Comparison of ENCODE assay signal across 8 cellular contexts in genomic region chr1:221778535-221779142, GRCh38. TPM values are rescaled to one million over a fixed set of nuclear protein-coding genes. Genes with fewer than 3 reads are reported as not detected.
DNase-seq lines count a peak whose midpoint lies in the region; ATAC-seq and TF ChIP-seq lines count a peak whose summit lies in the region.

No MANE protein-coding gene starts in this region.

- no peaks in the 10 kb centered on the region for H3K9me3 ChIP-seq in CD4-positive, alpha-beta memory T cell (ENCODE audit: control insufficient read depth in 1 of 2, low read length in 2 of 2)
- no peaks in the 10 kb centered on the region for H3K9me3 ChIP-seq in A673 (ENCODE audit: low read depth, low read length, poor library complexity, severe bottlenecking)

- no peaks in the 10 kb centered on the region for H3K9me3 Mint-ChIP-seq in CD4-positive, alpha-beta memory T cell
- H3K9me3 Mint-ChIP-seq in activated T-cell treated with anti-CD3 and anti-CD28 coated beads, Interleukin-2, amount 50 U/mL, for 4 hours, result no peaks in the 10 kb centered on the region

- TF ChIP-seq CTCF in A673 (conservative IDR thresholded peaks at IDR 0.05; ENCODE audit: low read depth, low read length), result no peak

- H3K4me3 ChIP-seq in CD4-positive, alpha-beta memory T cell (ENCODE audit: low read length in 2 of 2), result no peak overlapping the region
- H3K4me3 ChIP-seq in A673 (ENCODE audit: low read depth, low read length, poor library complexity, severe bottlenecking), result no peak overlapping the region

- no peaks in the 10 kb centered on the region for H3K27me3 Mint-ChIP-seq in CD4-positive, alpha-beta memory T cell
- no peaks in the 10 kb centered on the region for H3K27me3 Mint-ChIP-seq in activated T-cell treated with anti-CD3 and anti-CD28 coated beads, Interleukin-2, amount 50 U/mL, for 4 hours (ENCODE audit: low read depth)

- POLR2A ChIA-PET in CD4-positive, alpha-beta memory T cell (lab: Charles Lee; ENCODE audit: partially characterized antibody), result interaction anchor here (0.8 to 4.6 kb wide), 5 partner anchors 9 to 66 kb away, joined by 3 to 71 read pairs (median 5); partner anchors contain the start of gene DUSP10
- POLR2A ChIA-PET in A673 (lab: Charles Lee; ENCODE audit: low non-redundant PET), result no interaction called here

- peak overlapping the region in 7 of 8 donors; percentile 52 to 84 (median 70) for H3K4me3 Mint-ChIP-seq in CD4-positive, alpha-beta memory T cell
- peak overlapping the region; percentile 22 for H3K4me3 Mint-ChIP-seq in activated T-cell treated with anti-CD3 and anti-CD28 coated beads, Interleukin-2, amount 50 U/mL, for 4 hours

- H3K4me1 Mint-ChIP-seq in CD4-positive, alpha-beta memory T cell, result peaks cover 52 to 82% (median 67%) of the 10 kb centered on the region in 4 donors
- H3K4me1 Mint-ChIP-seq in activated T-cell treated with anti-CD3 and anti-CD28 coated beads, Interleukin-2, amount 50 U/mL, for 4 hours (ENCODE audit: low read depth), result peaks cover 80% of the 10 kb centered on the region

- no peaks in the 10 kb centered on the region for H3K36me3 ChIP-seq in CD4-positive, alpha-beta memory T cell (ENCODE audit: insufficient read depth, low read length)
- no peaks in the 10 kb centered on the region for H3K36me3 ChIP-seq in A673 (ENCODE audit: insufficient read depth, low read length, poor library complexity, severe bottlenecking)

- peak overlapping the region; percentile 73 to 90 (median 86) for H3K27ac Mint-ChIP-seq in CD4-positive, alpha-beta memory T cell

- no peaks in the 10 kb centered on the region for H3K36me3 Mint-ChIP-seq in CD4-positive, alpha-beta memory T cell
- H3K36me3 Mint-ChIP-seq in activated T-cell treated with anti-CD3 and anti-CD28 coated beads, Interleukin-2, amount 50 U/mL, for 4 hours (ENCODE audit: insufficient read depth), result no peaks in the 10 kb centered on the region

- no TSS peak for BruUV-seq in A673 (replicated peaks; lab: Mats Ljungman, UMichigan)

- peaks cover 64% of the 10 kb centered on the region for H3K4me1 ChIP-seq in CD4-positive, alpha-beta memory T cell (ENCODE audit: insufficient read depth, low read length)
- no peaks in the 10 kb centered on the region for H3K4me1 ChIP-seq in A673 (ENCODE audit: insufficient read depth, low read length, poor library complexity, severe bottlenecking)

- intact Hi-C loops in CD4-positive, alpha-beta memory T cell (cut with micrococcal nuclease), result loop anchor here (2.0 kb wide), 2 partner anchors 36 to 66 kb away; partner anchors contain the start of gene DUSP10
- intact Hi-C loops in A673 (cut with micrococcal nuclease; ENCODE audit: unreplicated experiment), result no loop called here

- CTCF ChIA-PET in CD4-positive, alpha-beta memory T cell (lab: Charles Lee; ENCODE audit: partially characterized antibody), result interaction anchor here (1.0 to 3.1 kb wide), 3 partner anchors 37 to 686 kb away, joined by 3 to 14 read pairs (median 4); partner anchors contain the start of gene DUSP10
- CTCF ChIA-PET in A673 (lab: Charles Lee), result no interaction called here

- ATAC-seq in GM19397 (IDR thresholded peaks at IDR 0.05; ENCODE audit: unreplicated experiment), result peak; percentile 29
- ATAC-seq in HG03442 (IDR thresholded peaks at IDR 0.05; ENCODE audit: unreplicated experiment), result peak; percentile 28
- peak; percentile 18 to 25 for ATAC-seq in activated T-cell treated with anti-CD3 and anti-CD28 coated beads, Interleukin-2, amount 50 U/mL, for 4 hours

- DNase-seq in CD4-positive, alpha-beta memory T cell, result peak; percentile 21 to 54 (median 42)
- DNase-seq in activated T-cell treated with anti-CD3 and anti-CD28 coated beads, Interleukin-2, amount 50 U/mL, for 4 hours, result peak; percentile 19
- no peak for DNase-seq in NCI-H1105 (lab: John Stamatoyannopoulos, UW)
- DNase-seq in SW480 (ENCODE audit: low spot score), result no peak
- DNase-seq in hippocampal formation (lab: John Stamatoyannopoulos, UW), result no peak
- DNase-seq in A673 (ENCODE audit: low spot score), result no peak

- H3K27me3 ChIP-seq in CD4-positive, alpha-beta memory T cell (ENCODE audit: insufficient read depth, low read length), result no peaks in the 10 kb centered on the region
- no peaks in the 10 kb centered on the region for H3K27me3 ChIP-seq in A673 (replicated peaks; ENCODE audit: insufficient read depth, low read depth, low read length, poor library complexity)

- H3K27ac ChIP-seq in CD4-positive, alpha-beta memory T cell (ENCODE audit: low read depth, low read length), result peak overlapping the region; percentile 53
- no peak overlapping the region for H3K27ac ChIP-seq in A673 (ENCODE audit: low read depth, low read length, poor library complexity, severe bottlenecking)

RNA-seq across cellular contexts. Expression of gene DUSP10, which starts 36.8 kb away (rescaled TPM):
- total RNA-seq in CD4-positive, alpha-beta memory T cell, result 1 to 10 TPM; 3.8 to 4.1 TPM
- 1 to 10 TPM; 4.5 to 9.9 TPM for polyA plus RNA-seq in CD4-positive, alpha-beta memory T cell
- 10 to 100 TPM in 2 of 3 donors, 1 to 10 TPM in 1; 9.4 to 17.1 (median 12.4) TPM for total RNA-seq in activated T-cell treated with anti-CD3 and anti-CD28 coated beads, Interleukin-2, amount 50 U/mL, for 4 hours
- 0.17 TPM in 1 of 2 replicates, not detected in the other for total RNA-seq in A673 (2021)

Comparison
In these comparisons a context has a peak if more than half of its experiments do, and no peak if none do; other contexts are left out.
1. DNase-seq: peak in CD4-positive, alpha-beta memory T cell (5 of 5) and activated T-cell treated with anti-CD3 and anti-CD28 coated beads, Interleukin-2, amount 50 U/mL, for 4 hours (single experiment); none in NCI-H1105 (single experiment), SW480 (single experiment), hippocampal formation (0 of 2) and A673 (single experiment).
2. Peak in every context shown above with its lines, with median percentiles within 50 percentile points of each other: ATAC-seq.